Comparison of ENCODE assay signal across 21 cellular contexts in genomic region chr18:1020731-1021344, GRCh38.
"Had no signal": no experiment of that assay in that cellular context is flagged by ENCODE, and none has a peak within 500 bp of the region (broad histone marks: within the 10 kb centered on the region; RNA-seq: fewer than 3 reads in every experiment).

No MANE protein-coding gene starts in this region.

- H3K27me3 ChIP-seq: MG63, Peyer's patch had no signal

- H3K4me2 ChIP-seq: PC-9 had no signal

- DNase-seq: Karpas-422, KG1, MG63, NCI-H1092, NCI-H1436, NCI-H187, NCI-H2029, NCI-H2081 treated with DMSO at 0.1 percent for 48 hours, NCI-H2171, NCI-H345, NCI-H446 treated with DMSO at 0.1 percent for 48 hours, NCI-H510A treated with DMSO at 0.1 percent for 48 hours, NCI-H526, PC-9, Peyer's patch, SHP77 treated with DMSO at 0.1 percent for 48 hours had no signal

- H3K4me3 ChIP-seq: MG63, PC-9, Peyer's patch, SJSA1, SK-N-MC had no signal

- H3K4me1 ChIP-seq: Peyer's patch, SJSA1 had no signal

- H3K9me3 ChIP-seq: MG63, Peyer's patch, SJSA1 had no signal

- H2AFZ ChIP-seq: PC-9 had no signal

- H3K27ac ChIP-seq: HL-60, PC-9, Peyer's patch, SJSA1, SK-N-MC had no signal

- FAIRE-seq: HTR-8/SVneo had no signal

- H3K36me3 ChIP-seq: MG63, Peyer's patch, SJSA1 had no signal

- ATAC-seq: Right ventricle myocardium inferior had no signal
